Comparison of ENCODE assay signal across 16 cellular contexts in the genomic region with DNA sequence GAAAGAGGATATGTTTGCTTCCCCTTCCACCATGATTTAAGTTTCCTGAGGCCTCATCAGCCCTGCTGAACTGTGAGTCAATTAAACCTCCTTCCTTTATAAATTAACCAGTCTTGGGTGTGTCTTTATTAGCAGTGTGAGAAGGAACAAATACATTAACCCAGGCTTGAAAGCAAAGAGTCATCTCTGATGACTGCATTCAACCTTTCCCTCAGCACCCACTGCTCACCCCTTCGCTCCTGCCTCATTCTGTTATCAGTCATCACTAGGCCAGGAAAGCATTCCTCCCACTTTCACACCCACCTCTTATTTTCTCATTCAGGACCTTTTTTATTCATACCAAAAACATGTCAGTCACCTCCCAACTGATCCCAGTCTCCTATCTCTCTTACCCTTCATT. TPM values are rescaled to one million over a fixed set of nuclear protein-coding genes. Genes with fewer than 3 reads are reported as not detected.
"Had no signal": no experiment of that assay in that cellular context is flagged by ENCODE, and none has a peak within 500 bp of the region (broad histone marks: within the 10 kb centered on the region; RNA-seq: fewer than 3 reads in every experiment).

No MANE protein-coding gene starts in this region.

- H3K4me3 Mint-ChIP-seq: nephron had no signal

- H3K27ac ChIP-seq: brain microvascular endothelial cell, esophagus squamous epithelium, left lung, right lobe of liver, SJCRH30, spleen, uterus had no signal

- H3K4me3 ChIP-seq: esophagus squamous epithelium, left lung, right lobe of liver, SJCRH30, spleen, uterus had no signal

- H3K4me1 ChIP-seq: esophagus squamous epithelium, left lung, right lobe of liver, SJCRH30, spleen, uterus had no signal

- H3K27me3 ChIP-seq: brain microvascular endothelial cell, esophagus squamous epithelium, left lung, right lobe of liver, spleen, uterus had no signal

- H3K36me3 ChIP-seq: brain microvascular endothelial cell, esophagus squamous epithelium, left lung, right lobe of liver, SJCRH30, uterus had no signal

- H3K27ac Mint-ChIP-seq: nephron, progenitor cell of endocrine pancreas had no signal

- H3K4me1 Mint-ChIP-seq: nephron had no signal

- DNase-seq: activated CD4-positive, CD25-positive, alpha-beta regulatory T cell; activated naive CD4-positive, alpha-beta T cell treated with anti-CD3 and anti-CD28 coated beads, Interleukin-2, amount 50 U/mL, for 16 hours; brain microvascular endothelial cell; cerebellar nuclear complex; dermis blood vessel endothelial cell; esophagus squamous epithelium; foreskin fibroblast; left lung; occipital lobe; right lobe of liver; SJCRH30; spleen; stimulated activated CD8-positive, alpha-beta memory T cell treated with anti-CD3 and anti-CD28 coated beads, Interleukin-4, amount 100 ng/mL, for 48 hours; uterus had no signal

- H3K9me3 ChIP-seq: right lobe of liver, SJCRH30, uterus had no signal

- ATAC-seq: left lung, right lobe of liver had no signal

RNA-seq across cellular contexts. Expression of a gene that starts 59.6 kb away (rescaled TPM):
- total RNA-seq: dermis blood vessel endothelial cell, occipital lobe, SJCRH30, uterus had no signal
